Comparison of ENCODE assay signal across 11 cellular contexts in genomic region chr6:30206799-30207618, GRCh38. TPM values are rescaled to one million over a fixed set of nuclear protein-coding genes. Genes with fewer than 3 reads are reported as not detected.
DNase-seq lines count a peak whose midpoint lies in the region; ATAC-seq, FAIRE-seq and TF ChIP-seq lines count a peak whose summit lies in the region.
"Had no signal": no experiment of that assay in that cellular context is flagged by ENCODE, and none has a peak within 500 bp of the region (broad histone marks: within the 10 kb centered on the region; RNA-seq: fewer than 3 reads in every experiment).

No MANE protein-coding gene starts in this region.

- H3K9ac ChIP-seq in H1 (replicated peaks in 1 of 4; ENCODE audit: extremely low read depth in 1 of 4, low read depth in 3 of 4, low read length in 3 of 4) = no peak overlapping the region
- H3K9ac ChIP-seq: KMS-11 had no signal

- H3K4me3 Mint-ChIP-seq in activated CD8-positive, alpha-beta T cell treated with anti-CD3 and anti-CD28 coated beads, Interleukin-2, amount 10 ng/mL, durations not matched to agents 7 days and 5 days = no peak overlapping the region
- H3K4me3 Mint-ChIP-seq in activated CD8-positive, alpha-beta T cell treated with anti-CD3 and anti-CD28 coated beads for 36 hours = no peak overlapping the region

- H3K4me1 ChIP-seq in H1 (replicated peaks in 1 of 4; ENCODE audit: control insufficient read depth in 3 of 4, insufficient read depth in 4 of 4, low read length in 3 of 4) (peaks cover 3 to 20% (median 12%) of the 10 kb centered on the region in 4 experiments), upper lobe of right lung (peaks cover 54% of the 10 kb centered on the region)

- no peak overlapping the region for H2AFZ ChIP-seq in H1 (ENCODE audit: low read length)

- H3K79me1 ChIP-seq in H1 (ENCODE audit: low read depth, low read length) = peaks cover 14% of the 10 kb centered on the region; the same call in 1 of the 2 replicates

- WGBS in H1 (ENCODE audit: extremely low coverage in 1 of 2, insufficient coverage in 1 of 2, insufficient read length in 1 of 2, insufficient replicate concordance in 2 of 2, low coverage in 1 of 2, low lambda C conversion rate in 2 of 2, missing lambda C conversion rate in 1 of 2), 2 experiments = 76% methylated on average over 11 of the region's 11 CpGs; no CpG with 5 or more reads in 1 of the 2 experiments

- 0 out of 2 replicates have a peak overlapping the region, but pooled peaks have one; percentile 27 for H2BK12ac ChIP-seq in H1 (ENCODE audit: low read depth, low read length)

- no peak overlapping the region for H2BK120ac ChIP-seq in H1 (replicated peaks; ENCODE audit: low read depth, low read length)

- no peak overlapping the region for H2BK20ac ChIP-seq in H1 (ENCODE audit: low read length)

- TF ChIP-seq RAD21 in H1 (IDR thresholded peaks at IDR 0.05 in 1 of 2, conservative IDR thresholded peaks at IDR 0.05 in 1 of 2; ENCODE audit: low read depth in 2 of 2, low read length in 2 of 2) = no peak

- no peak overlapping the region for H4K5ac ChIP-seq in H1 (ENCODE audit: insufficient read length, low read depth, low read length)

- H3K27me3 Mint-ChIP-seq in activated CD8-positive, alpha-beta T cell treated with anti-CD3 and anti-CD28 coated beads, Interleukin-2, amount 10 ng/mL, durations not matched to agents 7 days and 5 days (ENCODE audit: low read depth) = no peaks in the 10 kb centered on the region
- H3K27me3 Mint-ChIP-seq in activated CD8-positive, alpha-beta T cell treated with anti-CD3 and anti-CD28 coated beads for 36 hours = no peaks in the 10 kb centered on the region

- CTCF ChIA-PET in activated CD8-positive, alpha-beta T cell treated with anti-CD3 and anti-CD28 coated beads, Interleukin-2, amount 10 ng/mL, durations not matched to agents 7 days and 5 days (lab: Charles Lee) = interaction anchor here (1.2 to 4.1 kb wide), 2 partner anchors 12 to 104 kb away, joined by 5 to 18 read pairs; no protein-coding TSS in a partner anchor
- CTCF ChIA-PET in activated CD8-positive, alpha-beta T cell treated with anti-CD3 and anti-CD28 coated beads for 36 hours (lab: Charles Lee) = interaction anchor here (0.9 to 5.5 kb wide), 2 partner anchors 12 to 103 kb away, joined by 3 to 25 read pairs; no protein-coding TSS in a partner anchor
- CTCF ChIA-PET in H1 (lab: Charles Lee; ENCODE audit: partially characterized antibody) = interaction anchor here (0.6 to 4.1 kb wide), 6 partner anchors 9 to 191 kb away, joined by 3 to 20 read pairs (median 4); no protein-coding TSS in a partner anchor

- no peak overlapping the region for H3K56ac ChIP-seq in H1 (replicated peaks; ENCODE audit: insufficient read length, low read depth, low read length)

- peak overlapping the region; percentile 24 for H2BK5ac ChIP-seq in H1 (ENCODE audit: low read depth, low read length)

- DNase-seq in activated CD8-positive, alpha-beta T cell treated with anti-CD3 and anti-CD28 coated beads, Interleukin-2, amount 10 ng/mL, durations not matched to agents 7 days and 5 days = no peak
- no peak for DNase-seq in activated CD8-positive, alpha-beta T cell treated with anti-CD3 and anti-CD28 coated beads for 36 hours
- DNase-seq in H1 (ENCODE audit: low read depth in 1 of 2, low spot score in 2 of 2) (no peak), lung microvascular endothelial cell (ENCODE audit: low read depth in 2 of 2) (peak; percentile 9 to 20), upper lobe of right lung (peak; percentile 67), NCI-H2196 treated with DMSO at 0.1 percent for 48 hours (lab: John Stamatoyannopoulos, UW; ENCODE audit: unreplicated experiment) (no peak), NCI-H2081 treated with DMSO at 0.1 percent for 48 hours (lab: John Stamatoyannopoulos, UW) (no peak)
- no peak for DNase-seq in activated T-cell treated with anti-CD3 and anti-CD28 coated beads, Interleukin-2, amount 50 U/mL, for 48 hours

- no peak overlapping the region for H3K14ac ChIP-seq in H1 (ENCODE audit: insufficient read length)

- H3K23ac ChIP-seq in H1 (ENCODE audit: insufficient read length) = no peak overlapping the region

- H2AK5ac ChIP-seq in H1 (ENCODE audit: low read depth, low read length) = peak overlapping the region; percentile 86

- H3K36me3 ChIP-seq in H1 (ENCODE audit: control insufficient read depth in 2 of 4, insufficient read depth in 4 of 4, low read length in 3 of 4) (no peaks in the 10 kb centered on the region; a peak in 1 of 8 replicates), upper lobe of right lung (peaks cover 7% of the 10 kb centered on the region)

- TF ChIP-seq POLR2A in H1 (IDR thresholded peaks at IDR 0.05; ENCODE audit: control extremely low read depth in 1 of 2, low read depth in 2 of 2, low read length in 2 of 2) = 0 out of 3 replicates have a peak, but pooled peaks of 1 of the 2 experiments have one; percentile 18

- peak overlapping the region; percentile 58 for H3K27ac Mint-ChIP-seq in activated CD8-positive, alpha-beta T cell treated with anti-CD3 and anti-CD28 coated beads, Interleukin-2, amount 10 ng/mL, durations not matched to agents 7 days and 5 days
- no peak overlapping the region for H3K27ac Mint-ChIP-seq in activated CD8-positive, alpha-beta T cell treated with anti-CD3 and anti-CD28 coated beads for 36 hours

- H3K23me2 ChIP-seq in H1 (ENCODE audit: low read depth, low read length) = peaks cover 5% of the 10 kb centered on the region; the same call in 1 of the 2 replicates

- intact Hi-C loops in activated CD8-positive, alpha-beta T cell treated with anti-CD3 and anti-CD28 coated beads for 36 hours (cut with micrococcal nuclease) = no loop called here
- intact Hi-C loops in upper lobe of right lung (cut with DNase I) = no loop called here

- peak overlapping the region; percentile 92 for H3K4ac ChIP-seq in H1 (replicated peaks; ENCODE audit: insufficient read length, low read depth, low read length)

- H3K27me3 ChIP-seq in H1 (replicated peaks in 1 of 4; ENCODE audit: control insufficient read depth in 3 of 4, extremely low read depth in 1 of 4, insufficient read depth in 3 of 4, low read length in 3 of 4) = no peaks in the 10 kb centered on the region
- H3K27me3 ChIP-seq in upper lobe of right lung = no peaks in the 10 kb centered on the region

- peaks cover 61% of the 10 kb centered on the region for H3K36me3 Mint-ChIP-seq in activated CD8-positive, alpha-beta T cell treated with anti-CD3 and anti-CD28 coated beads, Interleukin-2, amount 10 ng/mL, durations not matched to agents 7 days and 5 days (ENCODE audit: low read depth)
- peaks cover 34% of the 10 kb centered on the region for H3K36me3 Mint-ChIP-seq in activated CD8-positive, alpha-beta T cell treated with anti-CD3 and anti-CD28 coated beads for 36 hours (ENCODE audit: low read depth)

- no peaks in the 10 kb centered on the region for H3K9me3 Mint-ChIP-seq in activated CD8-positive, alpha-beta T cell treated with anti-CD3 and anti-CD28 coated beads, Interleukin-2, amount 10 ng/mL, durations not matched to agents 7 days and 5 days (ENCODE audit: insufficient read depth)
- H3K9me3 Mint-ChIP-seq in activated CD8-positive, alpha-beta T cell treated with anti-CD3 and anti-CD28 coated beads for 36 hours = no peaks in the 10 kb centered on the region

- no peak for TF ChIP-seq CTCF in activated CD8-positive, alpha-beta T cell treated with anti-CD3 and anti-CD28 coated beads for 36 hours (IDR thresholded peaks at IDR 0.05)
- TF ChIP-seq CTCF in H1 (IDR thresholded peaks at IDR 0.05; ENCODE audit: control extremely low read depth in 1 of 3, insufficient read depth in 1 of 3, low read depth in 1 of 3, low read length in 3 of 3) (no peak), upper lobe of right lung (IDR thresholded peaks at IDR 0.05) (no peak)

- POLR2A ChIA-PET in activated CD8-positive, alpha-beta T cell treated with anti-CD3 and anti-CD28 coated beads, Interleukin-2, amount 10 ng/mL, durations not matched to agents 7 days and 5 days (lab: Charles Lee) = interaction anchor here (2.7 kb wide), 1 partner anchor 11 kb away, joined by 8 read pairs; no protein-coding TSS in a partner anchor
- POLR2A ChIA-PET in activated CD8-positive, alpha-beta T cell treated with anti-CD3 and anti-CD28 coated beads for 36 hours (lab: Charles Lee) = interaction anchor here (1.2 to 4.5 kb wide), 4 partner anchors 11 to 119 kb away, joined by 3 to 31 read pairs (median 5); no protein-coding TSS in a partner anchor
- POLR2A ChIA-PET in H1 (lab: Charles Lee; ENCODE audit: partially characterized antibody) = interaction anchor here (0.6 to 2.9 kb wide), 7 partner anchors 10 to 565 kb away, joined by 3 to 18 read pairs (median 3); partner anchors contain the start of gene POLR1H

- H3K4me2 ChIP-seq in H1 (ENCODE audit: insufficient read depth in 1 of 2, low read depth in 2 of 2, low read length in 2 of 2) = peak overlapping the region; percentile 15 to 25; a peak in 3 of 4 replicates
- H3K4me2 ChIP-seq: KMS-11 had no signal

- no peak overlapping the region; the same call in 1 of the 2 replicates for H3K18ac ChIP-seq in H1 (ENCODE audit: extremely low read depth, low read length)

- no peak for TF ChIP-seq EP300 in H1 (IDR thresholded peaks at IDR 0.05; ENCODE audit: borderline replicate concordance in 1 of 2, low read depth in 2 of 2, low read length in 2 of 2)

- H3K79me2 ChIP-seq in H1 (ENCODE audit: control insufficient read depth in 1 of 2, insufficient read depth in 2 of 2, low read length in 2 of 2) = peaks cover 0 to 69% of the 10 kb centered on the region in 2 experiments; a peak in 3 of 4 replicates

- H3K4me1 Mint-ChIP-seq in activated CD8-positive, alpha-beta T cell treated with anti-CD3 and anti-CD28 coated beads, Interleukin-2, amount 10 ng/mL, durations not matched to agents 7 days and 5 days (ENCODE audit: low read depth) = peaks cover 62% of the 10 kb centered on the region
- peaks cover 66% of the 10 kb centered on the region for H3K4me1 Mint-ChIP-seq in activated CD8-positive, alpha-beta T cell treated with anti-CD3 and anti-CD28 coated beads for 36 hours (ENCODE audit: low read depth)

- H4K8ac ChIP-seq in H1 (ENCODE audit: extremely low read depth, insufficient read depth, low read length) = no peak overlapping the region

- peaks cover 7 to 29% of the 10 kb centered on the region in 2 experiments for H4K20me1 ChIP-seq in H1 (replicated peaks in 1 of 2; ENCODE audit: control insufficient read depth in 1 of 2, insufficient read depth in 2 of 2, low read length in 2 of 2)

- no peak for FAIRE-seq in H1 (lab: Jason Lieb, UNC)
- FAIRE-seq: GM19239 had no signal

- H3K4me3 ChIP-seq in H1 (ENCODE audit: extremely low read depth in 1 of 4, insufficient read depth in 2 of 4, low read depth in 3 of 4, low read length in 4 of 4) (no peak overlapping the region), upper lobe of right lung (no peak overlapping the region)

- H2BK15ac ChIP-seq in H1 (ENCODE audit: low read length) = no peak overlapping the region

- no peak for ATAC-seq in activated CD8-positive, alpha-beta T cell treated with anti-CD3 and anti-CD28 coated beads, Interleukin-2, amount 10 ng/mL, durations not matched to agents 7 days and 5 days
- ATAC-seq in activated CD8-positive, alpha-beta T cell treated with anti-CD3 and anti-CD28 coated beads for 36 hours = no peak
- ATAC-seq in upper lobe of right lung = peak; percentile 87

- H3K27ac ChIP-seq in H1 (ENCODE audit: low read depth, low read length) (no peak overlapping the region), upper lobe of right lung (peak overlapping the region; percentile 71)
- H3K27ac ChIP-seq: KMS-11 had no signal

- no peak overlapping the region for H4K91ac ChIP-seq in H1 (replicated peaks; ENCODE audit: insufficient read length, low read length)

- H3K9me3 ChIP-seq in H1 (ENCODE audit: insufficient read depth in 2 of 2, low read depth in 1 of 2, low read length in 1 of 2) (no peaks in the 10 kb centered on the region), upper lobe of right lung (no peaks in the 10 kb centered on the region)

RNA-seq across cellular contexts. Expression of gene TRIM26, which starts 6.2 kb away (rescaled TPM):
- total RNA-seq in activated CD8-positive, alpha-beta T cell treated with anti-CD3 and anti-CD28 coated beads, Interleukin-2, amount 10 ng/mL, durations not matched to agents 7 days and 5 days = 10 to 100 TPM; 78.0 to 86.4 TPM
- 10 to 100 TPM; 43.4 to 45.0 TPM for total RNA-seq in activated CD8-positive, alpha-beta T cell treated with anti-CD3 and anti-CD28 coated beads for 36 hours
- total RNA-seq in H1 (2021; fragmentation: NEBNext Ultra II Directional; extraction: Animal tissue kit (Norgen Biotek cat#: 25700)) = 30.7 and 32.3 TPM in 2 replicates
- polyA plus RNA-seq in H1 (2011; rRNA removed) = 21.5 and 25.8 TPM in 2 replicates
- 29.3 TPM for polyA plus RNA-seq in H1 (2011; cell fraction: cytosol; rRNA removed)
- 29.9 TPM for polyA plus RNA-seq in H1 (2011; cell fraction: nucleus; rRNA removed)
- 28.2 to 41.8 TPM (median 29.9 TPM) in 4 replicates for polyA plus RNA-seq in H1 (2012, experiment 1 of 2)
- 33.4 TPM for polyA plus RNA-seq in H1 (2012, experiment 2 of 2)
- polyA plus RNA-seq in H1 (2013, experiment 1 of 2) = 17.5 TPM
- polyA plus RNA-seq in H1 (2013, experiment 2 of 2) = 16.8 TPM
- 27.4 and 33.6 TPM in 2 replicates for polyA minus RNA-seq in H1 (2011; rRNA and poly(A)+ RNA removed)
- polyA minus RNA-seq in H1 (2011; cell fraction: cytosol; rRNA and poly(A)+ RNA removed) = 14.1 TPM
- polyA minus RNA-seq in H1 (2011; cell fraction: nucleus; rRNA and poly(A)+ RNA removed) = 21.9 TPM
- total RNA-seq in lung microvascular endothelial cell = 19.4 and 24.2 TPM in 2 replicates
- total RNA-seq in upper lobe of right lung = 48.1 TPM

RNA-seq across cellular contexts. Expression of gene TRIM15, which starts 43.7 kb away (rescaled TPM):
- total RNA-seq in activated CD8-positive, alpha-beta T cell treated with anti-CD3 and anti-CD28 coated beads, Interleukin-2, amount 10 ng/mL, durations not matched to agents 7 days and 5 days = not detected
- total RNA-seq in activated CD8-positive, alpha-beta T cell treated with anti-CD3 and anti-CD28 coated beads for 36 hours = not detected
- 0.48 and 0.54 TPM in 2 replicates for total RNA-seq in H1 (2021; fragmentation: NEBNext Ultra II Directional; extraction: Animal tissue kit (Norgen Biotek cat#: 25700))
- 0.18 and 0.19 TPM in 2 replicates for polyA plus RNA-seq in H1 (2011; rRNA removed)
- polyA plus RNA-seq in H1 (2011; cell fraction: cytosol; rRNA removed) = 0.30 TPM
- polyA plus RNA-seq in H1 (2011; cell fraction: nucleus; rRNA removed) = 0.31 TPM
- polyA plus RNA-seq in H1 (2012, experiment 1 of 2) = 0.09 to 0.20 TPM (median 0.13 TPM) in 3 of 4 replicates, not detected in the other
- polyA plus RNA-seq in H1 (2012, experiment 2 of 2) = 0.12 TPM
- 0.16 TPM for polyA plus RNA-seq in H1 (2013, experiment 1 of 2)
- 0.20 TPM for polyA plus RNA-seq in H1 (2013, experiment 2 of 2)
- polyA minus RNA-seq in H1 (2011; rRNA and poly(A)+ RNA removed) = 0.07 and 0.22 TPM in 2 replicates
- polyA minus RNA-seq in H1 (2011; cell fraction: cytosol; rRNA and poly(A)+ RNA removed) = not detected
- polyA minus RNA-seq in H1 (2011; cell fraction: nucleus; rRNA and poly(A)+ RNA removed) = 0.70 TPM
- total RNA-seq in lung microvascular endothelial cell (not detected in 2 replicates), upper lobe of right lung (not detected)
- total RNA-seq: A172 had no signal

RNA-seq across cellular contexts. Expression of gene TRIM10, which starts 46.0 kb away (rescaled TPM):
- not detected for total RNA-seq in activated CD8-positive, alpha-beta T cell treated with anti-CD3 and anti-CD28 coated beads, Interleukin-2, amount 10 ng/mL, durations not matched to agents 7 days and 5 days
- not detected for total RNA-seq in activated CD8-positive, alpha-beta T cell treated with anti-CD3 and anti-CD28 coated beads for 36 hours
- not detected in 2 replicates for total RNA-seq in H1 (2021; fragmentation: NEBNext Ultra II Directional; extraction: Animal tissue kit (Norgen Biotek cat#: 25700))
- polyA plus RNA-seq in H1 (2011; rRNA removed) = 0.06 and 0.08 TPM in 2 replicates
- 0.12 TPM for polyA plus RNA-seq in H1 (2011; cell fraction: cytosol; rRNA removed)
- 0.07 TPM for polyA plus RNA-seq in H1 (2011; cell fraction: nucleus; rRNA removed)
- polyA plus RNA-seq in H1 (2012, experiment 1 of 2) = 0.05 to 0.09 TPM (median 0.06 TPM) in 3 of 4 replicates, not detected in the other
- not detected for polyA plus RNA-seq in H1 (2012, experiment 2 of 2)
- polyA plus RNA-seq in H1 (2013, experiment 1 of 2) = not detected
- polyA plus RNA-seq in H1 (2013, experiment 2 of 2) = 0.04 TPM
- 0.12 TPM in 1 of 2 replicates, not detected in the other for polyA minus RNA-seq in H1 (2011; rRNA and poly(A)+ RNA removed)
- not detected for polyA minus RNA-seq in H1 (2011; cell fraction: cytosol; rRNA and poly(A)+ RNA removed)
- polyA minus RNA-seq in H1 (2011; cell fraction: nucleus; rRNA and poly(A)+ RNA removed) = not detected
- total RNA-seq in lung microvascular endothelial cell (under 0.01 TPM in 1 of 2 replicates, not detected in the other), upper lobe of right lung (not detected)
- total RNA-seq: A172 had no signal

Comparison
In these comparisons a context has a peak if more than half of its experiments do, and no peak if none do; other contexts are left out.
1. DNase-seq: peak in lung microvascular endothelial cell (2 of 2) and upper lobe of right lung (single experiment); none in activated CD8-positive, alpha-beta T cell treated with anti-CD3 and anti-CD28 coated beads, Interleukin-2, amount 10 ng/mL, durations not matched to agents 7 days and 5 days (single experiment), activated CD8-positive, alpha-beta T cell treated with anti-CD3 and anti-CD28 coated beads for 36 hours (single experiment), H1 (0 of 2), activated T-cell treated with anti-CD3 and anti-CD28 coated beads, Interleukin-2, amount 50 U/mL, for 48 hours (0 of 2), NCI-H2196 treated with DMSO at 0.1 percent for 48 hours (single experiment) and NCI-H2081 treated with DMSO at 0.1 percent for 48 hours (single experiment).